Comparison of ENCODE assay signal across 1 cellular context in genomic region chr12:6527711-6528110, GRCh38.
TF ChIP-seq lines count a peak whose summit lies in the region.

No MANE protein-coding gene starts in this region.

TF ChIP-seq in IMR-90, 13 proteins besides CTCF, POLR2A, EP300 and RAD21:
- TF ChIP-seq MAFK (IDR thresholded peaks at IDR 0.05; ENCODE audit: low read depth, low read length) (peak; percentile 35), RCOR1 (IDR thresholded peaks at IDR 0.05; ENCODE audit: insufficient replicate concordance, low read length) (no peak)
